Comparison of ENCODE assay signal across 20 cellular contexts in the genomic region with DNA sequence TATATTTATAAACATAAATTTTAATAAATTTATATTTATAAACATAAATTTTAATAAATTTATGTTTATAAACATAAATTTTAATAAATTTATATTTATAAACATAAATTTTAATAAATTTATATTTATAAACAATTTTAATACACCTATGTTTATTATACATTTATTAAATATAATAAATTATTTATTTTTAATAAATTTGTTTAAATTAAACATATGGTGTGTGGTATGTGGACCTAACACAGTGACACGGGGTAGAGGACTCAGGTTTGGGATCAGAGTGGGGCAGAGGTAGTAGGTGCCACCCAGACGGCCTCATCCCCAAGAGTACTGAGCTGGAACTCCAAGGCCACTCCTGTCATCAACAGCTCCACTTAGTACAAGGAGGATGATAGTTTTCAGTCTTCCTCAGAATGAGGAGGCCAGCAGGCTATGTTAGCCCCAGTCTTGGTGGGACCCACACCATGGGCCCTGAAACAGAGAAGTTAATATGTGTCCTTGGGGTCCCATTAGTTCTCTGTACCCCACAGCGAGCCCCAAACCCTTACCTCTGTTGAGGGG. TPM values are rescaled to one million over a fixed set of nuclear protein-coding genes. Genes with fewer than 3 reads are reported as not detected.
DNase-seq lines count a peak whose midpoint lies in the region; ATAC-seq, FAIRE-seq and TF ChIP-seq lines count a peak whose summit lies in the region.
"Had no signal": no experiment of that assay in that cellular context is flagged by ENCODE, and none has a peak within 500 bp of the region (broad histone marks: within the 10 kb centered on the region; RNA-seq: fewer than 3 reads in every experiment).

No MANE protein-coding gene starts in this region.

- peaks cover 3% of the 10 kb centered on the region for H3K36me3 Mint-ChIP-seq in activated CD8-positive, alpha-beta T cell treated with anti-CD3 and anti-CD28 coated beads for 36 hours (ENCODE audit: low read depth)
- H3K36me3 Mint-ChIP-seq in activated CD8-positive, alpha-beta T cell treated with anti-CD3 and anti-CD28 coated beads, Interleukin-2, amount 10 ng/mL, durations not matched to agents 7 days and 5 days (ENCODE audit: low read depth) = no peaks in the 10 kb centered on the region
- H3K36me3 Mint-ChIP-seq: CD14-positive monocyte had no signal

- H3K4me1 Mint-ChIP-seq in activated CD8-positive, alpha-beta T cell treated with anti-CD3 and anti-CD28 coated beads for 36 hours (ENCODE audit: low read depth) = no peaks in the 10 kb centered on the region
- no peaks in the 10 kb centered on the region for H3K4me1 Mint-ChIP-seq in activated CD8-positive, alpha-beta T cell treated with anti-CD3 and anti-CD28 coated beads, Interleukin-2, amount 10 ng/mL, durations not matched to agents 7 days and 5 days (ENCODE audit: low read depth)
- H3K4me1 Mint-ChIP-seq: CD14-positive monocyte had no signal

- no peaks in the 10 kb centered on the region for H3K79me2 ChIP-seq in OCI-LY7 (ENCODE audit: insufficient read depth, low read depth, low read length)

- CTCF ChIA-PET in activated CD8-positive, alpha-beta T cell treated with anti-CD3 and anti-CD28 coated beads for 36 hours (lab: Charles Lee) = interaction anchor here (1.2 to 1.9 kb wide), 2 partner anchors 36 to 255 kb away, joined by 3 to 8 read pairs; no protein-coding TSS in a partner anchor
- CTCF ChIA-PET in activated CD8-positive, alpha-beta T cell treated with anti-CD3 and anti-CD28 coated beads, Interleukin-2, amount 10 ng/mL, durations not matched to agents 7 days and 5 days (lab: Charles Lee) = interaction anchor here (0.8 to 1.7 kb wide), 3 partner anchors 9 to 36 kb away, joined by 3 to 8 read pairs (median 3); no protein-coding TSS in a partner anchor
- CTCF ChIA-PET in OCI-LY7 (lab: Charles Lee; ENCODE audit: unreplicated experiment) = no interaction called here

- peak; percentile 39 for ATAC-seq in activated CD8-positive, alpha-beta T cell treated with anti-CD3 and anti-CD28 coated beads for 36 hours
- no peak for ATAC-seq in activated CD8-positive, alpha-beta T cell treated with anti-CD3 and anti-CD28 coated beads, Interleukin-2, amount 10 ng/mL, durations not matched to agents 7 days and 5 days

- no peaks in the 10 kb centered on the region for H3K4me1 ChIP-seq in OCI-LY7 (ENCODE audit: insufficient read depth, low read length, poor library complexity, severe bottlenecking)

- H3K36me3 ChIP-seq in OCI-LY7 (ENCODE audit: insufficient read depth, low read length) = peaks cover 91% of the 10 kb centered on the region

- peak; percentile 100 for FAIRE-seq in endometrium (lab: Jason Lieb, UNC)
- no peak for FAIRE-seq in GM19239 (lab: Jason Lieb, UNC)
- FAIRE-seq: H54 had no signal

- no peak overlapping the region for H2AFZ ChIP-seq in OCI-LY7 (ENCODE audit: low read length)

- no TSS peak for BruUV-seq in OCI-LY7 (replicated peaks; lab: Mats Ljungman, UMichigan)

- no peak overlapping the region for H3K4me2 ChIP-seq in OCI-LY7 (ENCODE audit: low read length)

- H3K9me3 Mint-ChIP-seq in activated CD8-positive, alpha-beta T cell treated with anti-CD3 and anti-CD28 coated beads for 36 hours = no peaks in the 10 kb centered on the region
- no peaks in the 10 kb centered on the region for H3K9me3 Mint-ChIP-seq in activated CD8-positive, alpha-beta T cell treated with anti-CD3 and anti-CD28 coated beads, Interleukin-2, amount 10 ng/mL, durations not matched to agents 7 days and 5 days (ENCODE audit: insufficient read depth)
- H3K9me3 Mint-ChIP-seq: CD14-positive monocyte had no signal

- POLR2A ChIA-PET in activated CD8-positive, alpha-beta T cell treated with anti-CD3 and anti-CD28 coated beads for 36 hours (lab: Charles Lee) = no interaction called here
- POLR2A ChIA-PET in activated CD8-positive, alpha-beta T cell treated with anti-CD3 and anti-CD28 coated beads, Interleukin-2, amount 10 ng/mL, durations not matched to agents 7 days and 5 days (lab: Charles Lee) = no interaction called here
- POLR2A ChIA-PET in OCI-LY7 (lab: Charles Lee) = no interaction called here

- H4K20me1 ChIP-seq in OCI-LY7 (ENCODE audit: insufficient read depth, low read length) = no peaks in the 10 kb centered on the region

- intact Hi-C loops in activated CD8-positive, alpha-beta T cell treated with anti-CD3 and anti-CD28 coated beads for 36 hours (cut with micrococcal nuclease) = no loop called here
- intact Hi-C loops in OCI-LY7 (cut with micrococcal nuclease; ENCODE audit: unreplicated experiment) = no loop called here

- H3K4me3 Mint-ChIP-seq in activated CD8-positive, alpha-beta T cell treated with anti-CD3 and anti-CD28 coated beads for 36 hours = no peak overlapping the region
- H3K4me3 Mint-ChIP-seq in activated CD8-positive, alpha-beta T cell treated with anti-CD3 and anti-CD28 coated beads, Interleukin-2, amount 10 ng/mL, durations not matched to agents 7 days and 5 days = no peak overlapping the region
- H3K4me3 Mint-ChIP-seq: CD14-positive monocyte had no signal

- DNase-seq in activated CD8-positive, alpha-beta T cell treated with anti-CD3 and anti-CD28 coated beads for 36 hours = no peak
- DNase-seq in activated CD8-positive, alpha-beta T cell treated with anti-CD3 and anti-CD28 coated beads, Interleukin-2, amount 10 ng/mL, durations not matched to agents 7 days and 5 days = no peak
- DNase-seq in HuH-7 (ENCODE audit: low spot score) = peak; percentile 59
- DNase-seq in OCI-LY7 (ENCODE audit: low spot score) = peak; percentile 12
- DNase-seq in GM19239 (ENCODE audit: insufficient read length, low spot score) = no peak
- DNase-seq in glomerular visceral epithelial cell (ENCODE audit: extremely low spot score) = no peak
- DNase-seq in DMS 273 (lab: John Stamatoyannopoulos, UW; ENCODE audit: unreplicated experiment) = no peak
- DNase-seq: ACHN, AML-193, COR-L47, EL, IMR-90, Kasumi-1, MM.1S, NCI-H1436, NCI-H2029 treated with DMSO at 0.1 percent for 48 hours, NCI-H510A had no signal

- no peak overlapping the region for H3K27ac Mint-ChIP-seq in activated CD8-positive, alpha-beta T cell treated with anti-CD3 and anti-CD28 coated beads for 36 hours
- H3K27ac Mint-ChIP-seq in activated CD8-positive, alpha-beta T cell treated with anti-CD3 and anti-CD28 coated beads, Interleukin-2, amount 10 ng/mL, durations not matched to agents 7 days and 5 days = no peak overlapping the region
- H3K27ac Mint-ChIP-seq: CD14-positive monocyte had no signal

- H3K27ac ChIP-seq in OCI-LY7 (ENCODE audit: low read depth, low read length, poor library complexity, severe bottlenecking) = no peak overlapping the region

- H3K4me3 ChIP-seq in OCI-LY7 (ENCODE audit: low read depth, low read length, poor library complexity, severe bottlenecking) = no peak overlapping the region

- no peaks in the 10 kb centered on the region for H3K9me2 ChIP-seq in OCI-LY7 (ENCODE audit: insufficient read depth, low read length)

- no peaks in the 10 kb centered on the region for H3K27me3 Mint-ChIP-seq in activated CD8-positive, alpha-beta T cell treated with anti-CD3 and anti-CD28 coated beads for 36 hours
- no peaks in the 10 kb centered on the region for H3K27me3 Mint-ChIP-seq in activated CD8-positive, alpha-beta T cell treated with anti-CD3 and anti-CD28 coated beads, Interleukin-2, amount 10 ng/mL, durations not matched to agents 7 days and 5 days (ENCODE audit: low read depth)

- no peak for TF ChIP-seq CTCF in activated CD8-positive, alpha-beta T cell treated with anti-CD3 and anti-CD28 coated beads for 36 hours (IDR thresholded peaks at IDR 0.05)
- no peak for TF ChIP-seq CTCF in OCI-LY7 (conservative IDR thresholded peaks at IDR 0.05; ENCODE audit: low read length)

- no peaks in the 10 kb centered on the region for H3K9me3 ChIP-seq in OCI-LY7 (ENCODE audit: low read length)

RNA-seq across cellular contexts. Expression of gene BID, which starts 46.7 kb away (rescaled TPM):
- total RNA-seq in activated CD8-positive, alpha-beta T cell treated with anti-CD3 and anti-CD28 coated beads for 36 hours = 10 to 100 TPM; 16.3 to 19.9 TPM
- total RNA-seq in activated CD8-positive, alpha-beta T cell treated with anti-CD3 and anti-CD28 coated beads, Interleukin-2, amount 10 ng/mL, durations not matched to agents 7 days and 5 days = 10 to 100 TPM; 46.2 to 48.4 TPM
- total RNA-seq in OCI-LY7 (2014; rRNA removed; shearing (Covaris generic)) = 59.9 and 87.8 TPM in 2 replicates
- 51.9 and 60.3 TPM in 2 replicates for total RNA-seq in OCI-LY7 (2022)

Comparison
In these comparisons a context has a peak if more than half of its experiments do, and no peak if none do; other contexts are left out.
1. DNase-seq: peak in HuH-7 (single experiment) and OCI-LY7 (single experiment); none in activated CD8-positive, alpha-beta T cell treated with anti-CD3 and anti-CD28 coated beads for 36 hours (single experiment), activated CD8-positive, alpha-beta T cell treated with anti-CD3 and anti-CD28 coated beads, Interleukin-2, amount 10 ng/mL, durations not matched to agents 7 days and 5 days (single experiment), GM19239 (single experiment), glomerular visceral epithelial cell (single experiment) and DMS 273 (single experiment).